2 cellular contexts compared by ENCODE assay signal in the genomic region with DNA sequence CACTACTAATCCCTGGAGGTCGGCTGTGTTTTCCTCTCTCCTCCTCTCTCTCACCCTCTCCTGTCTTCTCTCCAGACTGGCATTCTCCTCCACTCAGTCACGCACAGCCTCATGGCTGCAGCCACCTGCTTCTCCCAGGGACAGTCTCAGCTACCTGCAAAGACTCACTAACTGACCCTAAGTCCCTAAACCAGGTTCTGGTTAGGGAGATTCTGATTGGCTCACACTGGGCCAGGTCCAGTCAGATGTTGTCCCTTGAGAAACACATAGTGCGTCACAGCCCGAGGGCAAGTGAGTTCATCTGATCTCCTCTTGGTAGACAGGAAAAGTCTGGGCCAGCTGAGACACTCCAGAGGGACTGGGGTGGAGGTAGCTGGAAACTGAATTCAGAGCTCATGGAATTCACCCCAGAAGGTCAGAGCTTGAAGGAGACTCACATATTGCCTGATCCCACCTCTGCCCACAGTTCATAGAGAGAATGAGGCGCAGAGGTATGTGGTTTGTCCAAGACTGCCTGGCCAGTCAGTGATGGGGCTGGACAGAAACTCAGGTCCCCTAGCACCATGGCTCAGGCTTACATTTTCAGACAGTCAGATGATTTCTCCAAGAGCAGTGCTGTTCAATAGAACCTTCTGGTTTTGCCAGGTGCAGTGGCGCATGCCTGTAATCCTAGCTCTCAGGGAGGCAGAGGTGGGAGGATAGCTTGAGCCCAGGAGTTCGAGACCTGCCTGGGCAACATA.
TF ChIP-seq lines count a peak whose summit lies in the region.

No MANE protein-coding gene starts in this region.

TF ChIP-seq in A549, 52 proteins besides CTCF, POLR2A, EP300 and RAD21:
- TF ChIP-seq, protein P1, sequence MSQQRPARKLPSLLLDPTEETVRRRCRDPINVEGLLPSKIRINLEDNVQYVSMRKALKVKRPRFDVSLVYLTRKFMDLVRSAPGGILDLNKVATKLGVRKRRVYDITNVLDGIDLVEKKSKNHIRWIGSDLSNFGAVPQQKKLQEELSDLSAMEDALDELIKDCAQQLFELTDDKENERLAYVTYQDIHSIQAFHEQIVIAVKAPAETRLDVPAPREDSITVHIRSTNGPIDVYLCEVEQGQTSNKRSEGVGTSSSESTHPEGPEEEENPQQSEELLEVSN (IDR thresholded peaks at IDR 0.05; ENCODE audit: borderline replicate concordance, low read depth), result no peak
- no peak for TF ChIP-seq NPAS2 (CRISPR knock-in tag; IDR thresholded peaks at IDR 0.05; ENCODE audit: borderline replicate concordance)
- TF ChIP-seq PHF8 (IDR thresholded peaks at IDR 0.05; ENCODE audit: borderline replicate concordance, low read depth), result no peak
- no peak for TF ChIP-seq CHD4 (IDR thresholded peaks at IDR 0.05; ENCODE audit: borderline replicate concordance)
- no peak for TF ChIP-seq SMC3 (IDR thresholded peaks at IDR 0.05)
- TF ChIP-seq HEYL (CRISPR knock-in tag; IDR thresholded peaks at IDR 0.05), result no peak
- TF ChIP-seq ZNF302 (CRISPR knock-in tag; IDR thresholded peaks at IDR 0.05), result no peak

TF ChIP-seq in endothelial cell of umbilical vein, 7 proteins besides CTCF, POLR2A, EP300 and RAD21:
- TF ChIP-seq MYC (IDR thresholded peaks at IDR 0.05; ENCODE audit: low read depth, low read length) (no peak), GATA2 (IDR thresholded peaks at IDR 0.05; ENCODE audit: insufficient read depth, insufficient read length, low read depth, low read length) (no peak), POLR2AphosphoS5 (IDR thresholded peaks at IDR 0.05; ENCODE audit: insufficient read depth, low read depth, low read length) (no peak), JUN (IDR thresholded peaks at IDR 0.05; ENCODE audit: borderline replicate concordance, insufficient read depth, insufficient read length, low read depth) (no peak), EZH2 (IDR thresholded peaks at IDR 0.05; ENCODE audit: borderline replicate concordance, low read depth, low read length, severe bottlenecking) (no peak), FOS (IDR thresholded peaks at IDR 0.05; ENCODE audit: borderline replicate concordance, insufficient read depth, low read length) (no peak)
- TF ChIP-seq, protein P2, sequence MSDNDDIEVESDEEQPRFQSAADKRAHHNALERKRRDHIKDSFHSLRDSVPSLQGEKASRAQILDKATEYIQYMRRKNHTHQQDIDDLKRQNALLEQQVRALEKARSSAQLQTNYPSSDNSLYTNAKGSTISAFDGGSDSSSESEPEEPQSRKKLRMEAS (IDR thresholded peaks at IDR 0.05; ENCODE audit: insufficient read depth, insufficient read length), result no peak
TF ChIP-seq in endothelial cell of umbilical vein: peak in this region for 0.
